14 cellular contexts compared by ENCODE assay signal in genomic region chr1:48245106-48245505, GRCh38. TPM values are rescaled to one million over a fixed set of nuclear protein-coding genes. Genes with fewer than 3 reads are reported as not detected.
DNase-seq lines count a peak whose midpoint lies in the region; ATAC-seq and TF ChIP-seq lines count a peak whose summit lies in the region.
"Had no signal": no experiment of that assay in that cellular context is flagged by ENCODE, and none has a peak within 500 bp of the region (broad histone marks: within the 10 kb centered on the region; RNA-seq: fewer than 3 reads in every experiment).

No MANE protein-coding gene starts in this region.

- H3K9me3 ChIP-seq in heart right ventricle, result no peaks in the 10 kb centered on the region

- DNase-seq in CD1c-positive myeloid dendritic cell (ENCODE audit: extremely low spot score), result peak; percentile 66
- DNase-seq in OCI-M1 (lab: John Stamatoyannopoulos, UW), result peak; percentile 6
- DNase-seq in heart right ventricle, result peak in 1 of 2 donors; percentile 10
- DNase-seq in putamen (ENCODE audit: low spot score), result peak; percentile 40
- no peak for DNase-seq in activated gamma-delta T cell treated with Interleukin-2 at 50 U/mL for 16 hours
- no peak for DNase-seq in activated naive CD4-positive, alpha-beta T cell (lab: John Stamatoyannopoulos, UW)
- DNase-seq: activated CD8-positive, alpha-beta T cell treated with anti-CD3 and anti-CD28 coated beads, Interleukin-2, amount 10 ng/mL, durations not matched to agents 7 days and 5 days; activated naive CD4-positive, alpha-beta T cell treated with anti-CD3 and anti-CD28 coated beads, Interleukin-2, amount 50 U/mL, for 16 hours; EL; H9; NCI-H2029 had no signal

- peak overlapping the region in 4 of 10 donors; percentile 29 to 61 (median 44) for H3K27ac ChIP-seq in heart right ventricle

- H3K36me3 ChIP-seq in heart right ventricle, result no peaks in the 10 kb centered on the region

- H3K4me1 ChIP-seq in heart right ventricle, result peaks cover 0 to 51% (median 6%) of the 10 kb centered on the region in 9 donors

- peak in 7 of 8 donors; percentile 47 to 83 (median 73) for ATAC-seq in heart right ventricle
- ATAC-seq in GM21619 (IDR thresholded peaks at IDR 0.05; ENCODE audit: unreplicated experiment), result no peak
- ATAC-seq in HG02763 (IDR thresholded peaks at IDR 0.05; ENCODE audit: unreplicated experiment), result no peak
- ATAC-seq: activated CD8-positive, alpha-beta T cell treated with anti-CD3 and anti-CD28 coated beads, Interleukin-2, amount 10 ng/mL, durations not matched to agents 7 days and 5 days had no signal

- 35 to 48% methylated on average over 2 of the region's 2 CpGs for WGBS in heart right ventricle, 2 donors

- intact Hi-C loops in heart right ventricle (cut with DNase I), result no loop called here

- H3K4me3 ChIP-seq in heart right ventricle, result peak overlapping the region in 1 of 10 donors; percentile 5

- no peaks in the 10 kb centered on the region for H3K27me3 ChIP-seq in heart right ventricle

- TF ChIP-seq CTCF in heart right ventricle (IDR thresholded peaks at IDR 0.05), result no peak

RNA-seq across cellular contexts. Expression of gene SLC5A9, which starts 22.6 kb away (rescaled TPM):
- under 1 TPM in 3 of 10 donors, not detected in 7; 0.11 to 0.50 (median 0.16) TPM for total RNA-seq in heart right ventricle
- under 1 TPM; 0.06 to 0.59 TPM for polyA plus RNA-seq in heart right ventricle
- total RNA-seq: activated CD8-positive, alpha-beta T cell treated with anti-CD3 and anti-CD28 coated beads, Interleukin-2, amount 10 ng/mL, durations not matched to agents 7 days and 5 days; H9; T-helper 2 cell treated with Interferon-gamma antibody and Interleukin-4, amounts not matched to agents 100 ng/mL and 5 ng/mL, for 36 hours had no signal

Comparison
In these comparisons a context has a peak if more than half of its experiments do, and no peak if none do; other contexts are left out.
1. DNase-seq: peak in CD1c-positive myeloid dendritic cell (single experiment), OCI-M1 (single experiment) and putamen (single experiment); none in activated gamma-delta T cell treated with Interleukin-2 at 50 U/mL for 16 hours (single experiment) and activated naive CD4-positive, alpha-beta T cell (0 of 4).
2. ATAC-seq: peak in heart right ventricle (7 of 8); none in GM21619 (single experiment) and HG02763 (single experiment).